Comparison of ENCODE assay signal across 8 cellular contexts in genomic region chr2:200406379-200406778, GRCh38.
A peak's percentile ranks its signal among the peaks of the same experiment; 100 is the strongest.
DNase-seq lines count a peak whose midpoint lies in the region; ATAC-seq and TF ChIP-seq lines count a peak whose summit lies in the region.
"Had no signal": no experiment of that assay in that cellular context is flagged by ENCODE, and none has a peak within 500 bp of the region (broad histone marks: within the 10 kb centered on the region; RNA-seq: fewer than 3 reads in every experiment).

No MANE protein-coding gene starts in this region.

- DNase-seq in endodermal cell (no peak), GM13976 (ENCODE audit: low spot score) (no peak), HAP-1 (ENCODE audit: low spot score in 2 of 2) (no peak)
- DNase-seq in activated naive CD4-positive, alpha-beta T cell treated with anti-CD3 and anti-CD28 coated beads, Interleukin-2, amount 50 U/mL, for 72 hours (ENCODE audit: low spot score in 2 of 2): no peak
- DNase-seq: naive B cell had no signal

- H3K27me3 Mint-ChIP-seq in endodermal cell (ENCODE audit: insufficient read depth): no peaks in the 10 kb centered on the region

- H3K4me3 ChIP-seq in HUES48 (ENCODE audit: low read depth, low read length) (no peak overlapping the region), endodermal cell (ENCODE audit: low read length) (peak overlapping the region; percentile 21), skin epidermis (no peak overlapping the region), HAP-1 (no peak overlapping the region)

- no peak for TF ChIP-seq CTCF in endodermal cell (conservative IDR thresholded peaks at IDR 0.05)
- no peak for TF ChIP-seq CTCF in GM13976 (IDR thresholded peaks at IDR 0.05; ENCODE audit: borderline replicate concordance, control extremely low read depth, extremely low read depth, insufficient read depth, missing control alignments)

- 67 to 98% methylated on average over 1 to 2 of the region's 2 CpGs for WGBS in endodermal cell (ENCODE audit: insufficient coverage in 1 of 2, insufficient read length in 1 of 2), 2 experiments

- H3K9ac ChIP-seq in HUES48 (ENCODE audit: low read depth, low read length) (no peak overlapping the region), endodermal cell (ENCODE audit: extremely low read depth, low read length, poor library complexity, severe bottlenecking) (no peak overlapping the region)

- H3K4me1 Mint-ChIP-seq in endodermal cell: peaks cover 40% of the 10 kb centered on the region

- no peaks in the 10 kb centered on the region for H3K27me3 ChIP-seq in HUES48 (ENCODE audit: control insufficient read depth, insufficient read depth, low read length)
- no peaks in the 10 kb centered on the region for H3K27me3 ChIP-seq in endodermal cell (ENCODE audit: control insufficient read depth, insufficient read depth, low read length, poor library complexity, severe bottlenecking)
- no peaks in the 10 kb centered on the region for H3K27me3 ChIP-seq in HAP-1 (ENCODE audit: low read depth)

- ATAC-seq in GM21381 (IDR thresholded peaks at IDR 0.05; ENCODE audit: unreplicated experiment): peak; percentile 73
- ATAC-seq in activated naive CD4-positive, alpha-beta T cell treated with anti-CD3 and anti-CD28 coated beads, Interleukin-2, amount 50 U/mL, for 72 hours: no peak

- H3K27ac ChIP-seq in HUES48 (ENCODE audit: low read depth, low read length) (peak overlapping the region; percentile 76), endodermal cell (ENCODE audit: low read depth, low read length) (no peak overlapping the region), skin epidermis (peak overlapping the region in 12 of 21 experiments; percentile 4 to 78 (median 42))

- H3K27ac Mint-ChIP-seq in endodermal cell: no peak overlapping the region
- H3K27ac Mint-ChIP-seq in activated naive CD4-positive, alpha-beta T cell treated with anti-CD3 and anti-CD28 coated beads, Interleukin-2, amount 50 U/mL, for 72 hours: peak overlapping the region in 1 of 2 donors; percentile 73
- H3K27ac Mint-ChIP-seq: naive B cell had no signal

- H3K9me3 ChIP-seq in HUES48 (ENCODE audit: control insufficient read depth, insufficient read depth, low read length) (no peaks in the 10 kb centered on the region), endodermal cell (ENCODE audit: control insufficient read depth, low read length) (no peaks in the 10 kb centered on the region), HAP-1 (no peaks in the 10 kb centered on the region)

- H3K36me3 ChIP-seq in HUES48 (ENCODE audit: control insufficient read depth, insufficient read depth, low read length): 0 out of 2 replicates have a peak, but pooled peaks cover 4% of the 10 kb centered on the region
- peaks cover 4% of the 10 kb centered on the region for H3K36me3 ChIP-seq in endodermal cell (ENCODE audit: control insufficient read depth, insufficient read depth, low read length)
- no peaks in the 10 kb centered on the region for H3K36me3 ChIP-seq in HAP-1 (replicated peaks)

- H3K36me3 Mint-ChIP-seq in endodermal cell (ENCODE audit: low read depth): peaks cover 26% of the 10 kb centered on the region
- peaks cover 0 to 25% of the 10 kb centered on the region in 2 donors for H3K36me3 Mint-ChIP-seq in activated naive CD4-positive, alpha-beta T cell treated with anti-CD3 and anti-CD28 coated beads, Interleukin-2, amount 50 U/mL, for 72 hours
- H3K36me3 Mint-ChIP-seq: naive B cell had no signal

- in situ Hi-C loops in GM13976 (cut with MboI; ENCODE audit: low sequenced_read_pairs, unreplicated experiment): no loop called here
- in situ Hi-C loops in HAP-1 (cut with MboI; ENCODE audit: low sequenced_read_pairs): no loop called here

- H3K4me1 ChIP-seq in HUES48 (ENCODE audit: control insufficient read depth, insufficient read depth, low read length) (peaks cover 10% of the 10 kb centered on the region), endodermal cell (ENCODE audit: control insufficient read depth, insufficient read depth, low read length) (peaks cover 10% of the 10 kb centered on the region), HAP-1 (peaks cover 11% of the 10 kb centered on the region)

- H3K9me3 Mint-ChIP-seq in endodermal cell: no peaks in the 10 kb centered on the region
- H3K9me3 Mint-ChIP-seq in activated naive CD4-positive, alpha-beta T cell treated with anti-CD3 and anti-CD28 coated beads, Interleukin-2, amount 50 U/mL, for 72 hours: peaks cover 0 to 16% of the 10 kb centered on the region in 2 donors
- H3K9me3 Mint-ChIP-seq: naive B cell had no signal

- no peak overlapping the region for H3K4me3 Mint-ChIP-seq in endodermal cell
- H3K4me3 Mint-ChIP-seq: naive B cell had no signal
